In genomic region chr2:10404324-10405143, GRCh38 we compare ENCODE assay signal across 13 cellular contexts. TPM values are rescaled to one million over a fixed set of nuclear protein-coding genes. Genes with fewer than 3 reads are reported as not detected.
DNase-seq lines count a peak whose midpoint lies in the region; FAIRE-seq and TF ChIP-seq lines count a peak whose summit lies in the region.
"Had no signal": no experiment of that assay in that cellular context is flagged by ENCODE, and none has a peak within 500 bp of the region (broad histone marks: within the 10 kb centered on the region; RNA-seq: fewer than 3 reads in every experiment).

No MANE protein-coding gene starts in this region.

- no peaks in the 10 kb centered on the region for H3K27me3 ChIP-seq in keratinocyte (ENCODE audit: control insufficient read depth, extremely low read depth, insufficient read depth, low read length)
- H3K27me3 ChIP-seq in stomach smooth muscle (ENCODE audit: control insufficient read depth in 1 of 2, insufficient read depth in 2 of 2, low read length in 2 of 2), result no peaks in the 10 kb centered on the region
- H3K27me3 ChIP-seq in MM.1S (replicated peaks; ENCODE audit: insufficient read depth, low read length), result no peaks in the 10 kb centered on the region

- H3K36me3 ChIP-seq in keratinocyte (ENCODE audit: control insufficient read depth in 2 of 2, extremely low read depth in 1 of 2, insufficient read depth in 2 of 2, low read length in 2 of 2) (peaks cover 4 to 8% of the 10 kb centered on the region in 2 experiments), stomach smooth muscle (ENCODE audit: control insufficient read depth in 2 of 2, insufficient read depth in 2 of 2, low read length in 2 of 2) (peaks cover 0 to 2% of the 10 kb centered on the region in 2 donors), MM.1S (replicated peaks; ENCODE audit: insufficient read depth, low read length) (no peaks in the 10 kb centered on the region)

- H3K27ac ChIP-seq in keratinocyte (ENCODE audit: control insufficient read depth, insufficient read depth, low read length) (peak overlapping the region; percentile 96), stomach smooth muscle (ENCODE audit: low read length) (peak overlapping the region; percentile 95), MM.1S (ENCODE audit: low read length) (no peak overlapping the region)

- POLR2A ChIA-PET in MCF 10A (lab: Yijun Ruan, JAX), result interaction anchor here (0.6 to 5.8 kb wide), 12 partner anchors 13 to 353 kb away, joined by 3 to 80 read pairs (median 5); partner anchors contain the start of genes HPCAL1 and RRM2

- H4K20me1 ChIP-seq in keratinocyte (ENCODE audit: control insufficient read depth, extremely low read depth, insufficient read depth, low read length) (no peaks in the 10 kb centered on the region), MM.1S (ENCODE audit: insufficient read depth, low read length) (no peaks in the 10 kb centered on the region)

- no peak for DNase-seq in HFFc6
- peak; percentile 74 for DNase-seq in MCF 10A (ENCODE audit: unreplicated experiment)
- no peak for DNase-seq in keratinocyte (ENCODE audit: low read depth, low spot score)
- DNase-seq in NCI-H1436 treated with DMSO at 0.1 percent for 48 hours (lab: John Stamatoyannopoulos, UW), result no peak
- DNase-seq in NK-92 (lab: John Stamatoyannopoulos, UW; ENCODE audit: unreplicated experiment), result no peak
- DNase-seq in MM.1S, result no peak
- no peak for DNase-seq in activated gamma-delta T cell (lab: John Stamatoyannopoulos, UW)
- DNase-seq: activated gamma-delta T cell treated with Interleukin-2 at 50 U/mL for 16 hours; DMS79; NCI-H510A treated with DMSO at 0.1 percent for 48 hours; stimulated activated CD4-positive, alpha-beta T cell treated with anti-CD3 and anti-CD28 coated beads, Interleukin-4, amount 100 ng/mL, for 1 hour had no signal

- H3K9ac ChIP-seq in keratinocyte (ENCODE audit: control insufficient read depth, extremely low read depth, insufficient read depth, low read length) (peak overlapping the region; percentile 85), stomach smooth muscle (ENCODE audit: low read length in 2 of 2) (peak overlapping the region; percentile 61 to 73), MM.1S (ENCODE audit: low read length) (no peak overlapping the region)

- H3K4me3 Mint-ChIP-seq in HFFc6, result peak overlapping the region; percentile 51
- H3K4me3 Mint-ChIP-seq in MCF 10A (ENCODE audit: unreplicated experiment), result peak overlapping the region; percentile 47
- H3K4me3 Mint-ChIP-seq: T-helper 2 cell treated with Interferon-gamma antibody and Interleukin-4, amounts not matched to agents 5 μg/mL and 100 μg/mL, for 36 hours had no signal

- H3K9me3 ChIP-seq in keratinocyte (ENCODE audit: control insufficient read depth, low read depth, low read length) (no peaks in the 10 kb centered on the region), stomach smooth muscle (ENCODE audit: control insufficient read depth in 2 of 2, low read length in 2 of 2) (no peaks in the 10 kb centered on the region), MM.1S (replicated peaks; ENCODE audit: insufficient read depth, low read length) (no peaks in the 10 kb centered on the region)

- H3K4me2 ChIP-seq in keratinocyte (ENCODE audit: control insufficient read depth, extremely low read depth, insufficient read depth, low read depth, low read length), result peak overlapping the region; percentile 79
- no peak overlapping the region for H3K4me2 ChIP-seq in MM.1S (ENCODE audit: low read depth, low read length)

- intact Hi-C loops in MCF 10A (cut with micrococcal nuclease), result loop anchor here (1.0 to 5.0 kb wide), 2 partner anchors 100 to 262 kb away; no protein-coding TSS in a partner anchor

- H3K4me3 ChIP-seq in keratinocyte (ENCODE audit: control insufficient read depth in 2 of 3, extremely low read depth in 1 of 3, insufficient read depth in 2 of 3, low read depth in 1 of 3, low read length in 3 of 3) (no peak overlapping the region), stomach smooth muscle (ENCODE audit: low read length in 2 of 2) (peak overlapping the region; percentile 33 to 63), MM.1S (ENCODE audit: low read length) (no peak overlapping the region)

- H3K36me3 Mint-ChIP-seq in HFFc6 (ENCODE audit: low read depth), result peaks cover 11% of the 10 kb centered on the region
- H3K36me3 Mint-ChIP-seq in MCF 10A (ENCODE audit: insufficient read depth, unreplicated experiment), result peaks cover 78% of the 10 kb centered on the region

- no peak for FAIRE-seq in keratinocyte (lab: Jason Lieb, UNC)

- peaks cover 29% of the 10 kb centered on the region for H3F3A ChIP-seq in MM.1S (ENCODE audit: insufficient read depth, low read length)

- CTCF ChIA-PET in MCF 10A (lab: Yijun Ruan, JAX), result interaction anchor here (0.5 to 6.7 kb wide), 7 partner anchors 14 to 450 kb away, joined by 3 to 126 read pairs (median 10); partner anchors contain the start of gene RRM2

- H3K9me3 Mint-ChIP-seq in HFFc6 (no peaks in the 10 kb centered on the region), MCF 10A (ENCODE audit: unreplicated experiment) (no peaks in the 10 kb centered on the region)

- TF ChIP-seq CTCF in HFFc6 (IDR thresholded peaks at IDR 0.05) (no peak), MCF 10A (IDR thresholded peaks at IDR 0.05; ENCODE audit: unreplicated experiment) (no peak), keratinocyte (optimal IDR thresholded peaks at IDR 0.05 in 1 of 3, IDR thresholded peaks at IDR 0.05 in 1 of 3, conservative IDR thresholded peaks at IDR 0.05 in 1 of 3; ENCODE audit: extremely low read depth in 1 of 3, insufficient read depth in 2 of 3, low read length in 3 of 3) (no peak), MM.1S (IDR thresholded peaks at IDR 0.05; ENCODE audit: low read length) (no peak)

- H2AFZ ChIP-seq in keratinocyte (ENCODE audit: control insufficient read depth, low read length) (peak overlapping the region; percentile 70), MM.1S (ENCODE audit: low read length) (no peak overlapping the region)

- H3K9me2 ChIP-seq in MM.1S (replicated peaks; ENCODE audit: insufficient read depth, low read length), result no peaks in the 10 kb centered on the region

- no peaks in the 10 kb centered on the region for H3K9me1 ChIP-seq in keratinocyte (ENCODE audit: control insufficient read depth, extremely low read depth, insufficient read depth, low read length)

- BruUV-seq in MCF 10A (replicated peaks; lab: Mats Ljungman, UMichigan), result no TSS peak

- dilution Hi-C loops in keratinocyte (cut with MboI; ENCODE audit: extremely low pct_ligation_motif_present, low sequenced_read_pairs), result no loop called here

- H3K79me2 ChIP-seq in keratinocyte (ENCODE audit: control insufficient read depth, insufficient read depth, low read length) (no peaks in the 10 kb centered on the region), MM.1S (ENCODE audit: low read length) (peaks cover 62% of the 10 kb centered on the region)

- H3K4me1 ChIP-seq in keratinocyte (ENCODE audit: control insufficient read depth, extremely low read depth, insufficient read depth, low read length), result peaks cover 62% of the 10 kb centered on the region
- peaks cover 58% of the 10 kb centered on the region for H3K4me1 ChIP-seq in stomach smooth muscle (ENCODE audit: control insufficient read depth, insufficient read depth, low read length)
- H3K4me1 ChIP-seq in MM.1S (ENCODE audit: low read length), result peaks cover 52% of the 10 kb centered on the region

- peaks cover 81% of the 10 kb centered on the region for H3K4me1 Mint-ChIP-seq in HFFc6 (ENCODE audit: low read depth)
- H3K4me1 Mint-ChIP-seq in MCF 10A (ENCODE audit: insufficient read depth, unreplicated experiment), result peaks cover 53% of the 10 kb centered on the region

- H3K27ac Mint-ChIP-seq in HFFc6 (peak overlapping the region; percentile 84), MCF 10A (ENCODE audit: low read depth, unreplicated experiment) (peak overlapping the region; percentile 94)
- H3K27ac Mint-ChIP-seq: T-helper 2 cell treated with Interferon-gamma antibody and Interleukin-4, amounts not matched to agents 5 μg/mL and 100 μg/mL, for 36 hours had no signal

- H3K27me3 Mint-ChIP-seq in HFFc6 (ENCODE audit: insufficient read depth) (peaks cover 3% of the 10 kb centered on the region; the same call in 1 of the 2 replicates), MCF 10A (ENCODE audit: insufficient read depth, unreplicated experiment) (no peaks in the 10 kb centered on the region)

RNA-seq across cellular contexts. Expression of gene ODC1, which starts 43.6 kb away (rescaled TPM):
- total RNA-seq in HFFc6 (2021; fragmentation: NEBNext Ultra II Directional; extraction: Animal tissue kit (Norgen Biotek cat#: 25700)), result 100 to 1,000 TPM; 116 to 155 (median 143) TPM
- 321 and 341 TPM in 2 replicates for total RNA-seq in MCF 10A (2022)
- polyA plus RNA-seq in keratinocyte, result 501 to 637 TPM (median 613 TPM) in 3 replicates
- 17.0 TPM for polyA plus RNA-seq in keratinocyte (2011; ENCODE audit: low read depth)
- 683 and 864 TPM in 2 replicates for polyA plus RNA-seq in keratinocyte (2011; cell fraction: cytosol; rRNA removed)
- polyA plus RNA-seq in keratinocyte (2011; cell fraction: nucleus; rRNA removed), result 272 and 323 TPM in 2 replicates
- polyA plus RNA-seq in keratinocyte (2012; ENCODE audit: low replicate concordance), result 36.4 and 382 TPM in 2 replicates
- polyA minus RNA-seq in keratinocyte, result 222 to 540 TPM (median 484 TPM) in 3 replicates
- 366 TPM for polyA minus RNA-seq in keratinocyte (2011; cell fraction: cytosol; rRNA and poly(A)+ RNA removed)
- 86.1 and 158 TPM in 2 replicates for polyA minus RNA-seq in keratinocyte (2011; cell fraction: nucleus; rRNA and poly(A)+ RNA removed)

Comparison
In these comparisons a context has a peak if more than half of its experiments do, and no peak if none do; other contexts are left out.
1. H3K4me3 ChIP-seq: peak in stomach smooth muscle (2 of 2); none in keratinocyte (0 of 3) and MM.1S (single experiment).